Comparison of ENCODE assay signal across 1 cellular context in the genomic region with DNA sequence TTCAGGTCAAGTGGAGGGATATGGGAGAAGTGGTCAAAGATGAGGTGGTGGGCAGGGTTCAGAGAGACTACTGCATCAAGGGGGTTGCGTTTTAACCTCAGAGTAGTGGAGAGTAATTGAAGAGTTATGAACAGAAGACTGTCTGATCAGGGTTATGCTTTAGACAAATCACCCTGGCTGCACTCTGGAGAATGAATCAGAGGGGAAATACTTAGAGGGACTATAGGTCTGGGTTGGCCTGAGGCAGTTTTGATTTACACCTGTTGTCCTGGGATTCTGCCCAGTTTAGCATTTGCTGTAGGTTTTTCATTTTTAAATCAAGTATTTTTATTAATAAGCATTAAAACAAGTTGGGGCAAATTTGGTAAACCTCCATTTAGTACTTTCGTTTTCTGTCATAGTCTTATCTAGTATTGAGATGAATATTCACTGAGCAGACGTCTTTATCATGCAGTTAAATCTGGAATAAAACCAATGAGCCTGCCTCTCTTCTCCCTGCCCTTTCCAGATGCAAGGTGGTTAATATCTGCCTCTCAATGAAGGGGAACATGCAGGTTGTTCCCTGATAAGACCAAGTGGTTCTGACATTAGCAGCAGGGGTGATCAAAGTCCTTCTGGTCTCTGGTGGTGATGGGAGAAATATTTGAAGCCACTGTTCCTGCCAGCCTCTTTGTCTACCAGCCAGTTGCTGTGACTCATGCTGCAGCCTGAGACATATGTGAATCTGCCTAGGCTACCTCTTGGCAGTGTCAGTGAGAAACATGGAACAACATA.
TF ChIP-seq lines count a peak whose summit lies in the region.

No MANE protein-coding gene starts in this region.

TF ChIP-seq in HepG2, 621 proteins besides CTCF, POLR2A, EP300 and RAD21 (continued from another document and continues in another):
- TF ChIP-seq, protein P1, sequence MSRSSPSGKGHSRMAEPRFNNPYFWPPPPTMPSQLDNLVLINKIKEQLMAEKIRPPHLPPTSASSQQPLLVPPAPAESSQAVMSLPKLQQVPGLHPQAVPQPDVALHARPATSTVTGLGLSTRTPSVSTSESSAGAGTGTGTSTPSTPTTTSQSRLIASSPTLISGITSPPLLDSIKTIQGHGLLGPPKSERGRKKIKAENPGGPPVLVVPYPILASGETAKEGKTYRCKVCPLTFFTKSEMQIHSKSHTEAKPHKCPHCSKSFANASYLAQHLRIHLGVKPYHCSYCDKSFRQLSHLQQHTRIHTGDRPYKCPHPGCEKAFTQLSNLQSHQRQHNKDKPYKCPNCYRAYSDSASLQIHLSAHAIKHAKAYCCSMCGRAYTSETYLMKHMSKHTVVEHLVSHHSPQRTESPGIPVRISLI (CRISPR knock-in tag; IDR thresholded peaks at IDR 0.05; ENCODE audit: borderline replicate concordance): no peak
- TF ChIP-seq TCF7 (IDR thresholded peaks at IDR 0.05; ENCODE audit: low read depth) (0 out of 2 replicates have a peak, but pooled peaks have one; percentile 13), MYC (CRISPR knock-in tag; IDR thresholded peaks at IDR 0.05; ENCODE audit: borderline replicate concordance) (no peak), FOSL1 (CRISPR knock-in tag; IDR thresholded peaks at IDR 0.05; ENCODE audit: borderline replicate concordance) (no peak), TARDBP (CRISPR knock-in tag; IDR thresholded peaks at IDR 0.05) (peak; percentile 41; the same call in 1 of the 2 replicates), ZNF329 (CRISPR knock-in tag; IDR thresholded peaks at IDR 0.05; ENCODE audit: low read depth) (no peak), GABPA (IDR thresholded peaks at IDR 0.05; ENCODE audit: low read depth, low read length) (no peak), GABPA (CRISPR knock-in tag; IDR thresholded peaks at IDR 0.05; ENCODE audit: low read depth) (no peak), ZBTB1 (CRISPR knock-in tag; IDR thresholded peaks at IDR 0.05; ENCODE audit: borderline replicate concordance) (no peak), TCF7L2 (IDR thresholded peaks at IDR 0.05; ENCODE audit: low read depth, low read length) (no peak), ZNF350 (CRISPR knock-in tag; IDR thresholded peaks at IDR 0.05; ENCODE audit: borderline replicate concordance, low read depth) (no peak), CCDC6 (CRISPR knock-in tag; IDR thresholded peaks at IDR 0.05) (no peak), POLR2G (IDR thresholded peaks at IDR 0.05; ENCODE audit: low read depth, low read length) (peak; percentile 30; the same call in 1 of the 2 replicates), DMAP1 (CRISPR knock-in tag; IDR thresholded peaks at IDR 0.05) (no peak), ZKSCAN1 (IDR thresholded peaks at IDR 0.05; ENCODE audit: low read length) (no peak), PPARG (CRISPR knock-in tag; conservative IDR thresholded peaks at IDR 0.05) (no peak), POGZ (CRISPR knock-in tag; IDR thresholded peaks at IDR 0.05) (peak; percentile 21; the same call in 1 of the 2 replicates), KAT8 (CRISPR knock-in tag; IDR thresholded peaks at IDR 0.05) (no peak), SETDB1 (CRISPR knock-in tag; IDR thresholded peaks at IDR 0.05; ENCODE audit: borderline replicate concordance) (no peak), ZNF343 (CRISPR knock-in tag; IDR thresholded peaks at IDR 0.05) (no peak), ZNF12 (CRISPR knock-in tag; IDR thresholded peaks at IDR 0.05) (0 out of 2 replicates have a peak, but pooled peaks have one; percentile 26), SALL1 (CRISPR knock-in tag; IDR thresholded peaks at IDR 0.05) (peak; percentile 72), HDAC2 (CRISPR knock-in tag; IDR thresholded peaks at IDR 0.05) (no peak), PLRG1 (conservative IDR thresholded peaks at IDR 0.05) (no peak), RBAK (CRISPR knock-in tag; IDR thresholded peaks at IDR 0.05) (peak; percentile 95), ZSCAN12 (CRISPR knock-in tag; IDR thresholded peaks at IDR 0.05) (no peak), ZNF292 (CRISPR knock-in tag; IDR thresholded peaks at IDR 0.05; ENCODE audit: borderline replicate concordance, low read depth) (peak; percentile 59; the same call in 1 of the 2 replicates), SMC3 (IDR thresholded peaks at IDR 0.05; ENCODE audit: low read length) (no peak), PTBP1 (IDR thresholded peaks at IDR 0.05; ENCODE audit: low read depth, low read length, poor library complexity, severe bottlenecking) (no peak), SOX13 (IDR thresholded peaks at IDR 0.05) (no peak), SOX13 (CRISPR knock-in tag; conservative IDR thresholded peaks at IDR 0.05 in 1 of 2, IDR thresholded peaks at IDR 0.05 in 1 of 2) (peak in 1 of 2 experiments; percentile 44; a peak in 1 of 4 replicates), MBD4 (IDR thresholded peaks at IDR 0.05; ENCODE audit: borderline replicate concordance, low read length) (no peak; the same call in 1 of the 2 replicates), NAIF1 (CRISPR knock-in tag; IDR thresholded peaks at IDR 0.05; ENCODE audit: borderline replicate concordance) (no peak)
- TF ChIP-seq, protein P2, sequence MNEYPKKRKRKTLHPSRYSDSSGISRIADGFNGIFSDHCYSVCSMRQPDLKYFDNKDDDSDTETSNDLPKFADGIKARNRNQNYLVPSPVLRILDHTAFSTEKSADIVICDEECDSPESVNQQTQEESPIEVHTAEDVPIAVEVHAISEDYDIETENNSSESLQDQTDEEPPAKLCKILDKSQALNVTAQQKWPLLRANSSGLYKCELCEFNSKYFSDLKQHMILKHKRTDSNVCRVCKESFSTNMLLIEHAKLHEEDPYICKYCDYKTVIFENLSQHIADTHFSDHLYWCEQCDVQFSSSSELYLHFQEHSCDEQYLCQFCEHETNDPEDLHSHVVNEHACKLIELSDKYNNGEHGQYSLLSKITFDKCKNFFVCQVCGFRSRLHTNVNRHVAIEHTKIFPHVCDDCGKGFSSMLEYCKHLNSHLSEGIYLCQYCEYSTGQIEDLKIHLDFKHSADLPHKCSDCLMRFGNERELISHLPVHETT (CRISPR knock-in tag; conservative IDR thresholded peaks at IDR 0.05): no peak
- TF ChIP-seq, protein P3, sequence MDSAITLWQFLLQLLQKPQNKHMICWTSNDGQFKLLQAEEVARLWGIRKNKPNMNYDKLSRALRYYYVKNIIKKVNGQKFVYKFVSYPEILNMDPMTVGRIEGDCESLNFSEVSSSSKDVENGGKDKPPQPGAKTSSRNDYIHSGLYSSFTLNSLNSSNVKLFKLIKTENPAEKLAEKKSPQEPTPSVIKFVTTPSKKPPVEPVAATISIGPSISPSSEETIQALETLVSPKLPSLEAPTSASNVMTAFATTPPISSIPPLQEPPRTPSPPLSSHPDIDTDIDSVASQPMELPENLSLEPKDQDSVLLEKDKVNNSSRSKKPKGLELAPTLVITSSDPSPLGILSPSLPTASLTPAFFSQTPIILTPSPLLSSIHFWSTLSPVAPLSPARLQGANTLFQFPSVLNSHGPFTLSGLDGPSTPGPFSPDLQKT (CRISPR knock-in tag; IDR thresholded peaks at IDR 0.05; ENCODE audit: borderline replicate concordance): no peak
- TF ChIP-seq, protein P4, sequence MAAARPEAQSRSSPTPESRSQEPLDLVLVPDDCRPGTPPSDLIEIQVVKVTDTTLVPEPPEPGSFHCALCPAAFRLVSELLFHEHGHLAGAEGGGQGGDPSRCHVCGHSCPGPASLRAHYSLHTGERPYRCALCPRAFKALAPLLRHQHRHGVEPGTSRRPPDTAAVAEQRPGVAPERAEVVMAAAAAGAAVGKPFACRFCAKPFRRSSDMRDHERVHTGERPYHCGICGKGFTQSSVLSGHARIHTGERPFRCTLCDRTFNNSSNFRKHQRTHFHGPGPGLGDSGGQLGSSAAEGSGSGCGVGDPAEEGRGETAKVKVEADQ (CRISPR knock-in tag; IDR thresholded peaks at IDR 0.05; ENCODE audit: borderline replicate concordance): no peak
- TF ChIP-seq, protein P5, sequence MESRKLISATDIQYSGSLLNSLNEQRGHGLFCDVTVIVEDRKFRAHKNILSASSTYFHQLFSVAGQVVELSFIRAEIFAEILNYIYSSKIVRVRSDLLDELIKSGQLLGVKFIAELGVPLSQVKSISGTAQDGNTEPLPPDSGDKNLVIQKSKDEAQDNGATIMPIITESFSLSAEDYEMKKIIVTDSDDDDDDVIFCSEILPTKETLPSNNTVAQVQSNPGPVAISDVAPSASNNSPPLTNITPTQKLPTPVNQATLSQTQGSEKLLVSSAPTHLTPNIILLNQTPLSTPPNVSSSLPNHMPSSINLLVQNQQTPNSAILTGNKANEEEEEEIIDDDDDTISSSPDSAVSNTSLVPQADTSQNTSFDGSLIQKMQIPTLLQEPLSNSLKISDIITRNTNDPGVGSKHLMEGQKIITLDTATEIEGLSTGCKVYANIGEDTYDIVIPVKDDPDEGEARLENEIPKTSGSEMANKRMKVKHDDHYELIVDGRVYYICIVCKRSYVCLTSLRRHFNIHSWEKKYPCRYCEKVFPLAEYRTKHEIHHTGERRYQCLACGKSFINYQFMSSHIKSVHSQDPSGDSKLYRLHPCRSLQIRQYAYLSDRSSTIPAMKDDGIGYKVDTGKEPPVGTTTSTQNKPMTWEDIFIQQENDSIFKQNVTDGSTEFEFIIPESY (CRISPR knock-in tag; IDR thresholded peaks at IDR 0.05): no peak
- TF ChIP-seq, protein P6, sequence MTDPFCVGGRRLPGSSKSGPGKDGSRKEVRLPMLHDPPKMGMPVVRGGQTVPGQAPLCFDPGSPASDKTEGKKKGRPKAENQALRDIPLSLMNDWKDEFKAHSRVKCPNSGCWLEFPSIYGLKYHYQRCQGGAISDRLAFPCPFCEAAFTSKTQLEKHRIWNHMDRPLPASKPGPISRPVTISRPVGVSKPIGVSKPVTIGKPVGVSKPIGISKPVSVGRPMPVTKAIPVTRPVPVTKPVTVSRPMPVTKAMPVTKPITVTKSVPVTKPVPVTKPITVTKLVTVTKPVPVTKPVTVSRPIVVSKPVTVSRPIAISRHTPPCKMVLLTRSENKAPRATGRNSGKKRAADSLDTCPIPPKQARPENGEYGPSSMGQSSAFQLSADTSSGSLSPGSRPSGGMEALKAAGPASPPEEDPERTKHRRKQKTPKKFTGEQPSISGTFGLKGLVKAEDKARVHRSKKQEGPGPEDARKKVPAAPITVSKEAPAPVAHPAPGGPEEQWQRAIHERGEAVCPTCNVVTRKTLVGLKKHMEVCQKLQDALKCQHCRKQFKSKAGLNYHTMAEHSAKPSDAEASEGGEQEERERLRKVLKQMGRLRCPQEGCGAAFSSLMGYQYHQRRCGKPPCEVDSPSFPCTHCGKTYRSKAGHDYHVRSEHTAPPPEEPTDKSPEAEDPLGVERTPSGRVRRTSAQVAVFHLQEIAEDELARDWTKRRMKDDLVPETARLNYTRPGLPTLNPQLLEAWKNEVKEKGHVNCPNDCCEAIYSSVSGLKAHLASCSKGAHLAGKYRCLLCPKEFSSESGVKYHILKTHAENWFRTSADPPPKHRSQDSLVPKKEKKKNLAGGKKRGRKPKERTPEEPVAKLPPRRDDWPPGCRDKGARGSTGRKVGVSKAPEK (CRISPR knock-in tag; IDR thresholded peaks at IDR 0.05; ENCODE audit: borderline replicate concordance): no peak
- TF ChIP-seq, protein P7, sequence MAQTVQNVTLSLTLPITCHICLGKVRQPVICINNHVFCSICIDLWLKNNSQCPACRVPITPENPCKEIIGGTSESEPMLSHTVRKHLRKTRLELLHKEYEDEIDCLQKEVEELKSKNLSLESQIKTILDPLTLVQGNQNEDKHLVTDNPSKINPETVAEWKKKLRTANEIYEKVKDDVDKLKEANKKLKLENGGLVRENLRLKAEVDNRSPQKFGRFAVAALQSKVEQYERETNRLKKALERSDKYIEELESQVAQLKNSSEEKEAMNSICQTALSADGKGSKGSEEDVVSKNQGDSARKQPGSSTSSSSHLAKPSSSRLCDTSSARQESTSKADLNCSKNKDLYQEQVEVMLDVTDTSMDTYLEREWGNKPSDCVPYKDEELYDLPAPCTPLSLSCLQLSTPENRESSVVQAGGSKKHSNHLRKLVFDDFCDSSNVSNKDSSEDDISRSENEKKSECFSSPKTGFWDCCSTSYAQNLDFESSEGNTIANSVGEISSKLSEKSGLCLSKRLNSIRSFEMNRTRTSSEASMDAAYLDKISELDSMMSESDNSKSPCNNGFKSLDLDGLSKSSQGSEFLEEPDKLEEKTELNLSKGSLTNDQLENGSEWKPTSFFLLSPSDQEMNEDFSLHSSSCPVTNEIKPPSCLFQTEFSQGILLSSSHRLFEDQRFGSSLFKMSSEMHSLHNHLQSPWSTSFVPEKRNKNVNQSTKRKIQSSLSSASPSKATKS (CRISPR knock-in tag; IDR thresholded peaks at IDR 0.05): no peak
- TF ChIP-seq, protein P8, sequence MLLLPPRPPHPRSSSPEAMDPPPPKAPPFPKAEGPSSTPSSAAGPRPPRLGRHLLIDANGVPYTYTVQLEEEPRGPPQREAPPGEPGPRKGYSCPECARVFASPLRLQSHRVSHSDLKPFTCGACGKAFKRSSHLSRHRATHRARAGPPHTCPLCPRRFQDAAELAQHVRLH (CRISPR knock-in tag; IDR thresholded peaks at IDR 0.05; ENCODE audit: borderline replicate concordance, low read depth): no peak
- TF ChIP-seq, protein P9, sequence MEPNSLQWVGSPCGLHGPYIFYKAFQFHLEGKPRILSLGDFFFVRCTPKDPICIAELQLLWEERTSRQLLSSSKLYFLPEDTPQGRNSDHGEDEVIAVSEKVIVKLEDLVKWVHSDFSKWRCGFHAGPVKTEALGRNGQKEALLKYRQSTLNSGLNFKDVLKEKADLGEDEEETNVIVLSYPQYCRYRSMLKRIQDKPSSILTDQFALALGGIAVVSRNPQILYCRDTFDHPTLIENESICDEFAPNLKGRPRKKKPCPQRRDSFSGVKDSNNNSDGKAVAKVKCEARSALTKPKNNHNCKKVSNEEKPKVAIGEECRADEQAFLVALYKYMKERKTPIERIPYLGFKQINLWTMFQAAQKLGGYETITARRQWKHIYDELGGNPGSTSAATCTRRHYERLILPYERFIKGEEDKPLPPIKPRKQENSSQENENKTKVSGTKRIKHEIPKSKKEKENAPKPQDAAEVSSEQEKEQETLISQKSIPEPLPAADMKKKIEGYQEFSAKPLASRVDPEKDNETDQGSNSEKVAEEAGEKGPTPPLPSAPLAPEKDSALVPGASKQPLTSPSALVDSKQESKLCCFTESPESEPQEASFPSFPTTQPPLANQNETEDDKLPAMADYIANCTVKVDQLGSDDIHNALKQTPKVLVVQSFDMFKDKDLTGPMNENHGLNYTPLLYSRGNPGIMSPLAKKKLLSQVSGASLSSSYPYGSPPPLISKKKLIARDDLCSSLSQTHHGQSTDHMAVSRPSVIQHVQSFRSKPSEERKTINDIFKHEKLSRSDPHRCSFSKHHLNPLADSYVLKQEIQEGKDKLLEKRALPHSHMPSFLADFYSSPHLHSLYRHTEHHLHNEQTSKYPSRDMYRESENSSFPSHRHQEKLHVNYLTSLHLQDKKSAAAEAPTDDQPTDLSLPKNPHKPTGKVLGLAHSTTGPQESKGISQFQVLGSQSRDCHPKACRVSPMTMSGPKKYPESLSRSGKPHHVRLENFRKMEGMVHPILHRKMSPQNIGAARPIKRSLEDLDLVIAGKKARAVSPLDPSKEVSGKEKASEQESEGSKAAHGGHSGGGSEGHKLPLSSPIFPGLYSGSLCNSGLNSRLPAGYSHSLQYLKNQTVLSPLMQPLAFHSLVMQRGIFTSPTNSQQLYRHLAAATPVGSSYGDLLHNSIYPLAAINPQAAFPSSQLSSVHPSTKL (CRISPR knock-in tag; IDR thresholded peaks at IDR 0.05): 0 out of 2 replicates have a peak, but pooled peaks have one; percentile 42
- TF ChIP-seq, protein P10, sequence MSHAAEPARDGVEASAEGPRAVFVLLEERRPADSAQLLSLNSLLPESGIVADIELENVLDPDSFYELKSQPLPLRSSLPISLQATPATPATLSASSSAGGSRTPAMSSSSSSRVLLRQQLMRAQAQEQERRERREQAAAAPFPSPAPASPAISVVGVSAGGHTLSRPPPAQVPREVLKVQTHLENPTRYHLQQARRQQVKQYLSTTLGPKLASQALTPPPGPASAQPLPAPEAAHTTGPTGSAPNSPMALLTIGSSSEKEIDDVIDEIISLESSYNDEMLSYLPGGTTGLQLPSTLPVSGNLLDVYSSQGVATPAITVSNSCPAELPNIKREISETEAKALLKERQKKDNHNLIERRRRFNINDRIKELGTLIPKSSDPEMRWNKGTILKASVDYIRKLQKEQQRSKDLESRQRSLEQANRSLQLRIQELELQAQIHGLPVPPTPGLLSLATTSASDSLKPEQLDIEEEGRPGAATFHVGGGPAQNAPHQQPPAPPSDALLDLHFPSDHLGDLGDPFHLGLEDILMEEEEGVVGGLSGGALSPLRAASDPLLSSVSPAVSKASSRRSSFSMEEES (CRISPR knock-in tag; IDR thresholded peaks at IDR 0.05): no peak
